17 cellular contexts compared by ENCODE assay signal in genomic region chr22:35482974-35483373, GRCh38. TPM values are rescaled to one million over a fixed set of nuclear protein-coding genes. Genes with fewer than 3 reads are reported as not detected.
DNase-seq lines count a peak whose midpoint lies in the region; TF ChIP-seq lines count a peak whose summit lies in the region.
"Had no signal": no experiment of that assay in that cellular context is flagged by ENCODE, and none has a peak within 500 bp of the region (broad histone marks: within the 10 kb centered on the region; RNA-seq: fewer than 3 reads in every experiment).

No MANE protein-coding gene starts in this region.

- H3K9me3 ChIP-seq in A673 (ENCODE audit: low read depth, low read length, poor library complexity, severe bottlenecking), result no peaks in the 10 kb centered on the region
- H3K9me3 ChIP-seq in BLaER1 treated with 17β-estradiol and CSF1 and Interleukin-3, amounts not matched to agents 10 nM and 100 nM (replicated peaks in 1 of 11), result peaks cover 0 to 5% (median 0%) of the 10 kb centered on the region in 11 experiments; a peak in 1 of 22 replicates
- H3K9me3 ChIP-seq in HEK293 (ENCODE audit: control insufficient read depth, insufficient read depth, low read depth, low read length), result no peaks in the 10 kb centered on the region
- no peaks in the 10 kb centered on the region for H3K9me3 ChIP-seq in mesenchymal stem cell (ENCODE audit: control insufficient read depth, low read length)
- H3K9me3 ChIP-seq: A549, BE2C, Caco-2 had no signal

- no peak overlapping the region for H2BK15ac ChIP-seq in mesenchymal stem cell (ENCODE audit: low read depth, poor library complexity, severe bottlenecking)

- no peak overlapping the region for H4K91ac ChIP-seq in mesenchymal stem cell (ENCODE audit: low read length)

- peaks cover 6% of the 10 kb centered on the region for H3K4me1 Mint-ChIP-seq in activated T-helper 1 cell treated with anti-CD3 and anti-CD28 coated beads, Interleukin-12 subunit alpha, Interleukin-12 subunit beta, Interleukin-2, Interleukin-4 antibody, amounts not matched to agents 30 ng/mL and 10 ng/mL and 1 ng/mL, durations not matched to agents 14 hours and 24 hours and 36 hours (ENCODE audit: low read depth)

- intact Hi-C loops in A673 (cut with micrococcal nuclease; ENCODE audit: unreplicated experiment), result no loop called here
- intact Hi-C loops in activated T-helper 1 cell treated with anti-CD3 and anti-CD28 coated beads, Interleukin-12 subunit alpha, Interleukin-12 subunit beta, Interleukin-2, Interleukin-4 antibody, amounts not matched to agents 30 ng/mL and 10 ng/mL and 1 ng/mL, durations not matched to agents 14 hours and 24 hours and 36 hours (cut with micrococcal nuclease), result no loop called here

- H3K27me3 ChIP-seq in A673 (replicated peaks; ENCODE audit: insufficient read depth, low read depth, low read length, poor library complexity) (no peaks in the 10 kb centered on the region), mesenchymal stem cell (ENCODE audit: control insufficient read depth in 1 of 2, insufficient read depth in 1 of 2, low read length in 2 of 2) (peaks cover 17 to 22% of the 10 kb centered on the region in 2 experiments)
- H3K27me3 ChIP-seq in BLaER1 treated with 17β-estradiol and CSF1 and Interleukin-3, amounts not matched to agents 10 nM and 100 nM, result peaks cover 10 to 37% (median 19%) of the 10 kb centered on the region in 11 experiments; a peak in 20 of 22 replicates
- H3K27me3 ChIP-seq: BE2C had no signal

- no peak overlapping the region for H2AFZ ChIP-seq in mesenchymal stem cell (ENCODE audit: low read depth, low read length)

- H3K27me3 Mint-ChIP-seq in activated T-helper 1 cell treated with anti-CD3 and anti-CD28 coated beads, Interleukin-12 subunit alpha, Interleukin-12 subunit beta, Interleukin-2, Interleukin-4 antibody, amounts not matched to agents 30 ng/mL and 10 ng/mL and 1 ng/mL, durations not matched to agents 14 hours and 24 hours and 36 hours (ENCODE audit: insufficient read depth), result peaks cover 11% of the 10 kb centered on the region

- 90% methylated on average over 6 of the region's 6 CpGs for WGBS in mesenchymal stem cell

- H4K8ac ChIP-seq in mesenchymal stem cell (ENCODE audit: low read length), result no peak overlapping the region

- H3K14ac ChIP-seq in mesenchymal stem cell (ENCODE audit: low read length in 2 of 2), result no peak overlapping the region

- peak overlapping the region; percentile 44 for H2BK120ac ChIP-seq in mesenchymal stem cell (ENCODE audit: low read depth, low read length)

- CTCF ChIA-PET in A673 (lab: Charles Lee), result no interaction called here
- CTCF ChIA-PET in HEK293 (lab: Yijun Ruan, JAX), result interaction anchor here (0.7 kb wide), 1 partner anchor 34 kb away, joined by 4 read pairs; no protein-coding TSS in a partner anchor

- H3K4me3 ChIP-seq in A673 (ENCODE audit: low read depth, low read length, poor library complexity, severe bottlenecking), result no peak overlapping the region
- H3K4me3 ChIP-seq in BLaER1 treated with 17β-estradiol and CSF1 and Interleukin-3, amounts not matched to agents 10 nM and 100 nM, result no peak overlapping the region
- H3K4me3 ChIP-seq in HEK293 (ENCODE audit: low read depth, low read length), result no peak overlapping the region
- no peak overlapping the region for H3K4me3 ChIP-seq in mesenchymal stem cell (ENCODE audit: insufficient read depth in 1 of 2, low read depth in 1 of 2, low read length in 2 of 2)
- H3K4me3 ChIP-seq: A549 had no signal

- no peak overlapping the region for H3K4ac ChIP-seq in mesenchymal stem cell (ENCODE audit: low read depth in 1 of 2, low read length in 2 of 2)

- no peaks in the 10 kb centered on the region for H3K79me1 ChIP-seq in mesenchymal stem cell (replicated peaks; ENCODE audit: low read length, poor library complexity, severe bottlenecking)

- no TSS peak for BruUV-seq in A673 (replicated peaks; lab: Mats Ljungman, UMichigan)

- H3K4me1 ChIP-seq in A673 (ENCODE audit: insufficient read depth, low read length, poor library complexity, severe bottlenecking) (peaks cover 47% of the 10 kb centered on the region), HEK293 (ENCODE audit: control insufficient read depth, insufficient read depth, low read length) (peaks cover 3% of the 10 kb centered on the region; the same call in 1 of the 2 replicates), mesenchymal stem cell (ENCODE audit: control insufficient read depth, insufficient read depth, low read depth, low read length) (peaks cover 19% of the 10 kb centered on the region)
- H3K4me1 ChIP-seq in BLaER1 treated with 17β-estradiol and CSF1 and Interleukin-3, amounts not matched to agents 10 nM and 100 nM, result peaks cover 39 to 53% (median 48%) of the 10 kb centered on the region in 10 experiments
- H3K4me1 ChIP-seq: Caco-2 had no signal

- H3K9ac ChIP-seq in BLaER1 treated with 17β-estradiol and CSF1 and Interleukin-3, amounts not matched to agents 10 nM and 100 nM, result no peak overlapping the region
- H3K9ac ChIP-seq in mesenchymal stem cell (ENCODE audit: low read length), result no peak overlapping the region

- peaks cover 0 to 28% (median 13%) of the 10 kb centered on the region in 11 experiments; a peak in 12 of 22 replicates for H4K20me1 ChIP-seq in BLaER1 treated with 17β-estradiol and CSF1 and Interleukin-3, amounts not matched to agents 10 nM and 100 nM

- no peaks in the 10 kb centered on the region for H3K36me3 Mint-ChIP-seq in activated T-helper 1 cell treated with anti-CD3 and anti-CD28 coated beads, Interleukin-12 subunit alpha, Interleukin-12 subunit beta, Interleukin-2, Interleukin-4 antibody, amounts not matched to agents 30 ng/mL and 10 ng/mL and 1 ng/mL, durations not matched to agents 14 hours and 24 hours and 36 hours (ENCODE audit: low read depth)
- H3K36me3 Mint-ChIP-seq: CD8-positive, alpha-beta T cell had no signal

- no peak overlapping the region for H3K23ac ChIP-seq in mesenchymal stem cell (ENCODE audit: low read length in 2 of 2)

- no peak for DNase-seq in A673 (ENCODE audit: low spot score)
- no peak for DNase-seq in mesenchymal stem cell
- DNase-seq in central memory CD4-positive, alpha-beta T cell, result no peak
- no peak for DNase-seq in activated T-helper 1 cell treated with anti-CD3 and anti-CD28 coated beads, Interleukin-12 subunit alpha, Interleukin-12 subunit beta, Interleukin-2, Interleukin-4 antibody, amounts not matched to agents 30 ng/mL and 10 ng/mL and 1 ng/mL, durations not matched to agents 14 hours and 24 hours and 36 hours (ENCODE audit: low spot score)
- no peak for DNase-seq in NCI-H446 (lab: John Stamatoyannopoulos, UW)
- DNase-seq: ACHN; BE2C; C1 segment of cervical spinal cord; Caco-2; Calu3; CD4-positive, alpha-beta T cell; CD8-positive, alpha-beta T cell; DMS79 treated with DMSO at 0.1 percent for 48 hours; GF-D8 had no signal

- no peak for TF ChIP-seq CTCF in A673 (conservative IDR thresholded peaks at IDR 0.05; ENCODE audit: low read depth, low read length)
- TF ChIP-seq CTCF in HEK293 (tag by site-specific recombination; IDR thresholded peaks at IDR 0.05), result no peak

- no peak overlapping the region for H2AK5ac ChIP-seq in mesenchymal stem cell (ENCODE audit: low read length, severe bottlenecking)

- H3K27ac ChIP-seq in A673 (ENCODE audit: low read depth, low read length, poor library complexity, severe bottlenecking), result peak overlapping the region; percentile 18
- H3K27ac ChIP-seq in BLaER1 treated with 17β-estradiol and CSF1 and Interleukin-3, amounts not matched to agents 10 nM and 100 nM, result no peak overlapping the region
- no peak overlapping the region for H3K27ac ChIP-seq in HEK293 (ENCODE audit: extremely low read depth, low read depth, low read length)
- H3K27ac ChIP-seq in mesenchymal stem cell (ENCODE audit: low read length, poor library complexity, severe bottlenecking), result no peak overlapping the region
- H3K27ac ChIP-seq: A549 had no signal

- H3K4me2 ChIP-seq in BLaER1 treated with 17β-estradiol and CSF1 and Interleukin-3, amounts not matched to agents 10 nM and 100 nM, result peak overlapping the region in 6 of 11 experiments; percentile 3 to 54 (median 42); a peak in 8 of 22 replicates
- no peak overlapping the region for H3K4me2 ChIP-seq in mesenchymal stem cell (ENCODE audit: low read length, poor library complexity, severe bottlenecking)
- H3K4me2 ChIP-seq: A549 had no signal

- H3K18ac ChIP-seq in mesenchymal stem cell (ENCODE audit: low read depth in 1 of 2, low read length in 2 of 2), result no peak overlapping the region

- no peak overlapping the region for H3K27ac Mint-ChIP-seq in activated T-helper 1 cell treated with anti-CD3 and anti-CD28 coated beads, Interleukin-12 subunit alpha, Interleukin-12 subunit beta, Interleukin-2, Interleukin-4 antibody, amounts not matched to agents 30 ng/mL and 10 ng/mL and 1 ng/mL, durations not matched to agents 14 hours and 24 hours and 36 hours
- H3K27ac Mint-ChIP-seq: CD4-positive, alpha-beta T cell; CD8-positive, alpha-beta T cell had no signal

- H3K36me3 ChIP-seq in A673 (ENCODE audit: insufficient read depth, low read length, poor library complexity, severe bottlenecking), result no peaks in the 10 kb centered on the region
- no peaks in the 10 kb centered on the region for H3K36me3 ChIP-seq in BLaER1 treated with 17β-estradiol and CSF1 and Interleukin-3, amounts not matched to agents 10 nM and 100 nM
- H3K36me3 ChIP-seq in HEK293 (ENCODE audit: control insufficient read depth in 2 of 2, insufficient read depth in 1 of 2, low read length in 2 of 2), result no peaks in the 10 kb centered on the region
- H3K36me3 ChIP-seq in mesenchymal stem cell (ENCODE audit: control insufficient read depth in 1 of 2, insufficient read depth in 2 of 2, low read depth in 1 of 2, low read length in 2 of 2), result no peaks in the 10 kb centered on the region
- H3K36me3 ChIP-seq: BE2C had no signal

- H3K4me3 Mint-ChIP-seq in activated T-helper 1 cell treated with anti-CD3 and anti-CD28 coated beads, Interleukin-12 subunit alpha, Interleukin-12 subunit beta, Interleukin-2, Interleukin-4 antibody, amounts not matched to agents 30 ng/mL and 10 ng/mL and 1 ng/mL, durations not matched to agents 14 hours and 24 hours and 36 hours, result no peak overlapping the region
- H3K4me3 Mint-ChIP-seq: CD4-positive, alpha-beta T cell; CD8-positive, alpha-beta T cell had no signal

- no peaks in the 10 kb centered on the region for H3K9me3 Mint-ChIP-seq in activated T-helper 1 cell treated with anti-CD3 and anti-CD28 coated beads, Interleukin-12 subunit alpha, Interleukin-12 subunit beta, Interleukin-2, Interleukin-4 antibody, amounts not matched to agents 30 ng/mL and 10 ng/mL and 1 ng/mL, durations not matched to agents 14 hours and 24 hours and 36 hours
- H3K9me3 Mint-ChIP-seq: CD4-positive, alpha-beta T cell; CD8-positive, alpha-beta T cell had no signal

- POLR2A ChIA-PET in A673 (lab: Charles Lee; ENCODE audit: low non-redundant PET), result no interaction called here
- POLR2A ChIA-PET in HEK293 (lab: Yijun Ruan, JAX), result no interaction called here

- peak overlapping the region in 1 of 2 experiments; percentile 21 for H2BK12ac ChIP-seq in mesenchymal stem cell (ENCODE audit: low read length in 2 of 2)

- H2BK5ac ChIP-seq in mesenchymal stem cell (ENCODE audit: low read depth, low read length, poor library complexity, severe bottlenecking), result no peak overlapping the region

RNA-seq across cellular contexts. Expression of gene RASD2, which starts 57.7 kb away (rescaled TPM):
- total RNA-seq in A673 (2021), result 1.3 and 3.1 TPM in 2 replicates
- 0.58 TPM for polyA plus RNA-seq in mesenchymal stem cell (2013, experiment 1 of 2)
- 0.51 TPM for polyA plus RNA-seq in mesenchymal stem cell (2013, experiment 2 of 2)
- total RNA-seq in activated T-helper 1 cell treated with anti-CD3 and anti-CD28 coated beads, Interleukin-12 subunit alpha, Interleukin-12 subunit beta, Interleukin-2, Interleukin-4 antibody, amounts not matched to agents 30 ng/mL and 10 ng/mL and 1 ng/mL, durations not matched to agents 14 hours and 24 hours and 36 hours, result not detected in 2 replicates
